12 cellular contexts compared by ENCODE assay signal in genomic region chr2:238863749-238864206, GRCh38. TPM values are rescaled to one million over a fixed set of nuclear protein-coding genes. Genes with fewer than 3 reads are reported as not detected.
DNase-seq lines count a peak whose midpoint lies in the region; ATAC-seq and TF ChIP-seq lines count a peak whose summit lies in the region.
"Had no signal": no experiment of that assay in that cellular context is flagged by ENCODE, and none has a peak within 500 bp of the region (broad histone marks: within the 10 kb centered on the region; RNA-seq: fewer than 3 reads in every experiment).

No MANE protein-coding gene starts in this region.

- H3K27ac Mint-ChIP-seq in HFFc6 = peak overlapping the region; percentile 98
- H3K27ac Mint-ChIP-seq: naive thymus-derived CD4-positive, alpha-beta T cell had no signal

- H3K36me3 ChIP-seq in breast epithelium (no peaks in the 10 kb centered on the region), mesodermal cell (ENCODE audit: control insufficient read depth, insufficient read depth, low read length) (no peaks in the 10 kb centered on the region), suprapubic skin (no peaks in the 10 kb centered on the region)
- H3K36me3 ChIP-seq: HAP-1 had no signal

- H3K27me3 ChIP-seq in breast epithelium (no peaks in the 10 kb centered on the region), suprapubic skin (peaks cover 14% of the 10 kb centered on the region)

- peaks cover 21% of the 10 kb centered on the region for H3K27me3 Mint-ChIP-seq in HFFc6 (ENCODE audit: insufficient read depth)

- H3K4me1 ChIP-seq in breast epithelium (peaks cover 11 to 27% of the 10 kb centered on the region in 2 donors), mesodermal cell (ENCODE audit: control insufficient read depth, insufficient read depth, low read length, poor library complexity, severe bottlenecking) (peaks cover 32% of the 10 kb centered on the region), suprapubic skin (peaks cover 38% of the 10 kb centered on the region)

- H3K36me3 Mint-ChIP-seq in HFFc6 (ENCODE audit: low read depth) = peaks cover 32% of the 10 kb centered on the region
- H3K36me3 Mint-ChIP-seq: naive thymus-derived CD4-positive, alpha-beta T cell had no signal

- peak overlapping the region; percentile 79 to 91 for H3K27ac ChIP-seq in breast epithelium
- H3K27ac ChIP-seq in mesodermal cell (ENCODE audit: low read depth, low read length, severe bottlenecking) = peak overlapping the region; percentile 86
- H3K27ac ChIP-seq in suprapubic skin = peak overlapping the region; percentile 83

- no peak for ATAC-seq in left lobe of liver

- TF ChIP-seq CTCF in HFFc6 (IDR thresholded peaks at IDR 0.05) (no peak), breast epithelium (IDR thresholded peaks at IDR 0.05) (no peak), suprapubic skin (IDR thresholded peaks at IDR 0.05) (no peak), GM20000 (IDR thresholded peaks at IDR 0.05; ENCODE audit: extremely low read depth, missing control alignments) (no peak)

- TF ChIP-seq POLR2A in breast epithelium (IDR thresholded peaks at IDR 0.05) (no peak), suprapubic skin (IDR thresholded peaks at IDR 0.05) (no peak)

- DNase-seq in HFFc6 (no peak), breast epithelium (ENCODE audit: low spot score in 2 of 2) (no peak), suprapubic skin (ENCODE audit: low spot score in 2 of 2) (peak in 1 of 2 donors; percentile 55), left lobe of liver (ENCODE audit: low spot score) (no peak), GM20000 (ENCODE audit: low spot score) (no peak)
- DNase-seq in activated CD4-positive, CD25-positive, alpha-beta regulatory T cell treated with anti-CD3 and anti-CD28 coated beads, Interleukin-2, amount 50 U/mL, for 72 hours = no peak
- DNase-seq in activated CD4-positive, alpha-beta T cell treated with anti-CD3 and anti-CD28 coated beads for 1 hour = no peak
- DNase-seq: effector CD8-positive, alpha-beta T cell; naive thymus-derived CD4-positive, alpha-beta T cell; SIG-M5 had no signal

- peak overlapping the region in 1 of 3 donors; percentile 60 for H3K4me3 ChIP-seq in breast epithelium
- H3K4me3 ChIP-seq in mesodermal cell (ENCODE audit: extremely low read depth, insufficient read depth, low read length, poor library complexity, severe bottlenecking) = no peak overlapping the region
- H3K4me3 ChIP-seq in suprapubic skin = no peak overlapping the region
- H3K4me3 ChIP-seq: HAP-1 had no signal

- peaks cover 100% of the 10 kb centered on the region for H3K4me1 Mint-ChIP-seq in HFFc6 (ENCODE audit: low read depth)

- peak overlapping the region; percentile 82 for H3K4me3 Mint-ChIP-seq in HFFc6
- H3K4me3 Mint-ChIP-seq: naive thymus-derived CD4-positive, alpha-beta T cell had no signal

- no peak for TF ChIP-seq EP300 in suprapubic skin (IDR thresholded peaks at IDR 0.05)

- H3K9me3 ChIP-seq in breast epithelium (no peaks in the 10 kb centered on the region), mesodermal cell (ENCODE audit: control insufficient read depth, low read length) (no peaks in the 10 kb centered on the region), suprapubic skin (no peaks in the 10 kb centered on the region)
- H3K9me3 ChIP-seq: HAP-1 had no signal

- no peaks in the 10 kb centered on the region for H3K9me3 Mint-ChIP-seq in HFFc6
- H3K9me3 Mint-ChIP-seq: naive thymus-derived CD4-positive, alpha-beta T cell had no signal

- WGBS in mesodermal cell (ENCODE audit: insufficient coverage in 2 of 2), 2 experiments = 77 to 84% methylated on average over 3 to 7 of the region's 9 CpGs
- 54% methylated on average over 9 of the region's 9 CpGs for whole genome bisulfite sequencing in suprapubic skin

- intact Hi-C loops in breast epithelium (cut with DNase I; ENCODE audit: low total_unique reads) = no loop called here

RNA-seq across cellular contexts. Expression of gene TWIST2, which starts 15.9 kb away (rescaled TPM):
- total RNA-seq in HFFc6 (2021; fragmentation: NEBNext Ultra II Directional; extraction: Animal tissue kit (Norgen Biotek cat#: 25700)) = 100 to 1,000 TPM; 127 to 146 (median 137) TPM
- total RNA-seq in breast epithelium = 100 to 1,000 TPM in 2 of 3 donors, 10 to 100 TPM in 1; 38.2 to 200 (median 178) TPM
- 4.9 TPM for polyA plus RNA-seq in mesodermal cell (2013, experiment 1 of 2)
- polyA plus RNA-seq in mesodermal cell (2013, experiment 2 of 2) = 3.7 TPM
- 10 to 100 TPM; 14.7 to 72.7 (median 30.4) TPM for total RNA-seq in suprapubic skin
- not detected for total RNA-seq in left lobe of liver
- total RNA-seq: naive thymus-derived CD4-positive, alpha-beta T cell had no signal
- polyA plus RNA-seq: naive thymus-derived CD4-positive, alpha-beta T cell had no signal

Comparison
In these comparisons a context has a peak if more than half of its experiments do, and no peak if none do; other contexts are left out.
1. RNA of gene TWIST2, which starts 15.9 kb away (total RNA-seq): 38.2 to 200 TPM in breast epithelium, 127 to 146 TPM in HFFc6 and 14.7 to 72.7 TPM in suprapubic skin; not detected in left lobe of liver (single experiment); every median in the first group is over 10 times any median in the second.
2. Peak in every context shown above with its lines, with median percentiles within 50 percentile points of each other: H3K27ac ChIP-seq.